ENCODE assay signal across 18 cellular contexts in the genomic region with DNA sequence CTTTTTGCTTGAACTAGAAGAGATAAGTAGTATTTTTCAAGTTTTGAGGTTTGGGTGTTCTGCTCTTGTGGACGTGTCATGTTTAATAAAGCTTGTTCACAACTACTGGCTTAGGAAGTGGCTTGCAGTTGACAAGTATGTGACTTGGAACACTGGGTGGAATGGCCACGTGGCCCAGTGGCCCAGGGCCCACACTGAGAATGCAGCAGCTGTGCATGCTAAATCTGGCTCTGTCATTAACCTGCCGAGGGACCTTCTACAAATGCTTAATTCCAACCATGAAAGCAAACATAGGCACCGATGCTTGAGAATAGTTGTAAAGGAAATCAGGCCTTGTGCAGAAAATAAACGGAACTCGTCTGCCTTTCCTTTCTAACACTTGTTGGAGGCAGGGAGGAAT. TPM values are rescaled to one million over a fixed set of nuclear protein-coding genes. Genes with fewer than 3 reads are reported as not detected.
DNase-seq lines count a peak whose midpoint lies in the region; ATAC-seq and TF ChIP-seq lines count a peak whose summit lies in the region.
"Had no signal": no experiment of that assay in that cellular context is flagged by ENCODE, and none has a peak within 500 bp of the region (broad histone marks: within the 10 kb centered on the region; RNA-seq: fewer than 3 reads in every experiment).

No MANE protein-coding gene starts in this region.

- H2BK15ac ChIP-seq in IMR-90 (ENCODE audit: low read depth, low read length), result no peak overlapping the region

- no TSS peak for BruUV-seq in IMR-90 (replicated peaks; lab: Mats Ljungman, UMichigan)

- no peak overlapping the region for H2BK5ac ChIP-seq in IMR-90 (ENCODE audit: low read depth, low read length, poor library complexity, severe bottlenecking)

- H4K5ac ChIP-seq in IMR-90 (ENCODE audit: low read depth, low read length), result no peak overlapping the region

- H3K9ac ChIP-seq in IMR-90 (ENCODE audit: low read depth, low read length), result no peak overlapping the region

- no peaks in the 10 kb centered on the region for H3K36me3 ChIP-seq in IMR-90 (ENCODE audit: control insufficient read depth, insufficient read depth, low read length)
- no peaks in the 10 kb centered on the region for H3K36me3 ChIP-seq in left ventricle myocardium inferior
- H3K36me3 ChIP-seq in H7 (replicated peaks; ENCODE audit: control insufficient read depth, insufficient read depth, low read length), result no peaks in the 10 kb centered on the region
- H3K36me3 ChIP-seq: stomach had no signal

- H3K23ac ChIP-seq in IMR-90 (ENCODE audit: low read depth, low read length), result no peak overlapping the region

- H3K18ac ChIP-seq in IMR-90 (ENCODE audit: low read depth, low read length), result no peak overlapping the region

- TF ChIP-seq RAD21 in IMR-90 (IDR thresholded peaks at IDR 0.05; ENCODE audit: low read length), result no peak

- no CpG with 5 or more reads among the region's 6 CpGs for WGBS in IMR-90 (ENCODE audit: extremely low coverage in 2 of 2, insufficient read length in 1 of 2), 2 experiments

- H4K8ac ChIP-seq in IMR-90 (ENCODE audit: low read depth in 2 of 2, low read length in 2 of 2), result no peak overlapping the region

- H4K91ac ChIP-seq in IMR-90 (ENCODE audit: insufficient read depth, low read depth, low read length), result no peak overlapping the region

- ATAC-seq in IMR-90 (ENCODE audit: low read depth) (no peak), left lobe of liver (no peak), GM21515 (IDR thresholded peaks at IDR 0.05; ENCODE audit: unreplicated experiment) (no peak)
- ATAC-seq: activated CD8-positive, alpha-beta T cell treated with anti-CD3 and anti-CD28 coated beads, Interleukin-2, amount 10 ng/mL, durations not matched to agents 7 days and 5 days; foreskin keratinocyte had no signal

- no peak overlapping the region for H2BK120ac ChIP-seq in IMR-90 (ENCODE audit: low read depth, low read length)

- no peak overlapping the region for H3K56ac ChIP-seq in IMR-90 (ENCODE audit: extremely low read depth, insufficient read depth, low read length)

- no peak overlapping the region for H2AK9ac ChIP-seq in IMR-90 (replicated peaks; ENCODE audit: low read depth, low read length, poor library complexity)

- no peaks in the 10 kb centered on the region for H3K79me1 ChIP-seq in IMR-90 (ENCODE audit: low read depth in 1 of 2, low read length in 2 of 2)

- H3K4me2 ChIP-seq in IMR-90 (ENCODE audit: low read depth, low read length), result no peak overlapping the region

- H3K9me3 ChIP-seq in IMR-90 (ENCODE audit: control insufficient read depth, insufficient read depth, low read length) (no peaks in the 10 kb centered on the region), left ventricle myocardium inferior (replicated peaks) (no peaks in the 10 kb centered on the region)
- H3K9me3 ChIP-seq: stomach had no signal

- H3K9me1 ChIP-seq in IMR-90 (ENCODE audit: insufficient read depth, low read length), result no peaks in the 10 kb centered on the region

- TF ChIP-seq POLR2A in IMR-90 (IDR thresholded peaks at IDR 0.05; ENCODE audit: low read depth, low read length), result no peak

- DNase-seq in IMR-90 (no peak), SHP77 (lab: John Stamatoyannopoulos, UW) (peak; percentile 62 to 63), left ventricle myocardium inferior (peak; percentile 57), putamen (ENCODE audit: low spot score) (peak; percentile 23), H7 (no peak), left lobe of liver (ENCODE audit: low spot score) (no peak)
- DNase-seq: activated CD8-positive, alpha-beta T cell treated with anti-CD3 and anti-CD28 coated beads, Interleukin-2, amount 10 ng/mL, durations not matched to agents 7 days and 5 days; activated effector memory CD4-positive, alpha-beta T cell treated with anti-CD3 and anti-CD28 coated beads, Interleukin-2, amount 50 U/mL, for 16 hours; CD4-positive, alpha-beta T cell; effector CD8-positive, alpha-beta T cell; foreskin keratinocyte; H9; islet precursor cell; naive B cell; small intestine; stomach had no signal

- CTCF ChIA-PET in IMR-90 (lab: Yijun Ruan, JAX), result interaction anchor here (1.4 kb wide), 1 partner anchor 22 kb away, joined by 4 read pairs; no protein-coding TSS in a partner anchor

- H2BK20ac ChIP-seq in IMR-90 (ENCODE audit: low read depth, low read length), result no peak overlapping the region

- no peaks in the 10 kb centered on the region for H4K20me1 ChIP-seq in IMR-90 (ENCODE audit: insufficient read depth, low read length)

- H3K27me3 ChIP-seq in IMR-90 (ENCODE audit: control insufficient read depth, insufficient read depth, low read length) (peaks cover 17% of the 10 kb centered on the region), left ventricle myocardium inferior (ENCODE audit: low read depth) (peaks cover 11% of the 10 kb centered on the region), H7 (ENCODE audit: control insufficient read depth, insufficient read depth, low read length) (no peaks in the 10 kb centered on the region)

- no peak overlapping the region for H3K14ac ChIP-seq in IMR-90 (replicated peaks; ENCODE audit: low read depth, low read length)

- dilution Hi-C loops in IMR-90 (cut with HindIII; ENCODE audit: low sequenced_read_pairs, unreplicated experiment), result no loop called here

- POLR2A ChIA-PET in IMR-90 (lab: Charles Lee; ENCODE audit: unreplicated experiment), result no interaction called here

- TF ChIP-seq CTCF in IMR-90 (conservative IDR thresholded peaks at IDR 0.05; ENCODE audit: low read depth, low read length) (no peak), left ventricle myocardium inferior (IDR thresholded peaks at IDR 0.05; ENCODE audit: borderline replicate concordance) (no peak)

- H3K27ac ChIP-seq in IMR-90 (ENCODE audit: insufficient read depth, low read length) (no peak overlapping the region), left ventricle myocardium inferior (replicated peaks) (peak overlapping the region; percentile 66)
- H3K27ac ChIP-seq: foreskin keratinocyte, stomach had no signal

- H2AK5ac ChIP-seq in IMR-90 (ENCODE audit: low read depth, low read length), result no peak overlapping the region

- in situ Hi-C loops in IMR-90 (cut with MboI; ENCODE audit: low sequenced_read_pairs), result no loop called here

- peak overlapping the region; percentile 52 for H2AFZ ChIP-seq in IMR-90 (replicated peaks; ENCODE audit: low read length, poor library complexity)

- H3K4me3 ChIP-seq in IMR-90 (ENCODE audit: insufficient read depth, low read depth, low read length) (no peak overlapping the region), left ventricle myocardium inferior (no peak overlapping the region), H7 (ENCODE audit: insufficient read depth, low read depth, low read length) (no peak overlapping the region)
- H3K4me3 ChIP-seq: stomach had no signal

- intact Hi-C loops in IMR-90 (cut with micrococcal nuclease) (no loop called here), left ventricle myocardium inferior (cut with micrococcal nuclease) (no loop called here)

- no peaks in the 10 kb centered on the region for H3K4me1 ChIP-seq in IMR-90 (ENCODE audit: control insufficient read depth, insufficient read depth, low read length)
- H3K4me1 ChIP-seq in left ventricle myocardium inferior, result peaks cover 22% of the 10 kb centered on the region
- H3K4me1 ChIP-seq: foreskin keratinocyte had no signal

- H3K4ac ChIP-seq in IMR-90 (ENCODE audit: low read depth, low read length), result no peak overlapping the region

TF ChIP-seq in IMR-90, 13 proteins besides CTCF, POLR2A, EP300 and RAD21:
- TF ChIP-seq MAFK (IDR thresholded peaks at IDR 0.05; ENCODE audit: low read depth, low read length) (no peak), MXI1 (IDR thresholded peaks at IDR 0.05; ENCODE audit: borderline replicate concordance, low read depth, low read length) (no peak), RCOR1 (IDR thresholded peaks at IDR 0.05; ENCODE audit: insufficient replicate concordance, low read length) (no peak), FOS (IDR thresholded peaks at IDR 0.05; ENCODE audit: low read depth, low read length) (no peak), CEBPB (IDR thresholded peaks at IDR 0.05; ENCODE audit: low read depth, low read length) (no peak), CHD1 (IDR thresholded peaks at IDR 0.05; ENCODE audit: low read depth, low read length) (no peak), SMC3 (IDR thresholded peaks at IDR 0.05; ENCODE audit: low read depth, low read length) (no peak), NFE2L2 (IDR thresholded peaks at IDR 0.05; ENCODE audit: low read depth, low read length) (no peak)
- TF ChIP-seq, protein P1, sequence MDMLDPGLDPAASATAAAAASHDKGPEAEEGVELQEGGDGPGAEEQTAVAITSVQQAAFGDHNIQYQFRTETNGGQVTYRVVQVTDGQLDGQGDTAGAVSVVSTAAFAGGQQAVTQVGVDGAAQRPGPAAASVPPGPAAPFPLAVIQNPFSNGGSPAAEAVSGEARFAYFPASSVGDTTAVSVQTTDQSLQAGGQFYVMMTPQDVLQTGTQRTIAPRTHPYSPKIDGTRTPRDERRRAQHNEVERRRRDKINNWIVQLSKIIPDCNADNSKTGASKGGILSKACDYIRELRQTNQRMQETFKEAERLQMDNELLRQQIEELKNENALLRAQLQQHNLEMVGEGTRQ (IDR thresholded peaks at IDR 0.05; ENCODE audit: low read depth, low read length), result no peak

RNA-seq across cellular contexts. Expression of a gene that starts 11.7 kb away (rescaled TPM):
- total RNA-seq in IMR-90 (2012; rRNA removed) (not detected in 2 replicates), left ventricle myocardium inferior (not detected), left lobe of liver (2.6 TPM)
- not detected in 2 replicates for polyA plus RNA-seq in IMR-90 (2012; rRNA removed)
- polyA plus RNA-seq in IMR-90 (2012; cell fraction: cytosol; rRNA removed), result not detected in 2 replicates
- polyA plus RNA-seq in IMR-90 (2012; cell fraction: nucleus; rRNA removed; ENCODE audit: low replicate concordance), result not detected in 2 replicates
- total RNA-seq in H7 (2014; rRNA removed; shearing (Covaris generic)), result 17.8 and 21.9 TPM in 2 replicates
- total RNA-seq: activated CD8-positive, alpha-beta T cell treated with anti-CD3 and anti-CD28 coated beads, Interleukin-2, amount 10 ng/mL, durations not matched to agents 7 days and 5 days; CD4-positive, alpha-beta T cell; foreskin keratinocyte; RPMI7951 had no signal
- polyA plus RNA-seq: foreskin keratinocyte had no signal

Comparison
In these comparisons a context has a peak if more than half of its experiments do, and no peak if none do; other contexts are left out.
1. DNase-seq: peak in SHP77 (2 of 2), left ventricle myocardium inferior (single experiment) and putamen (single experiment); none in IMR-90 (single experiment), H7 (single experiment) and left lobe of liver (single experiment).